Comparison of ENCODE assay signal across 9 cellular contexts in genomic region chr1:8427493-8427892, GRCh38.
A peak's percentile ranks its signal among the peaks of the same experiment; 100 is the strongest.
DNase-seq lines count a peak whose midpoint lies in the region; ATAC-seq, FAIRE-seq and TF ChIP-seq lines count a peak whose summit lies in the region.
"Had no signal": no experiment of that assay in that cellular context is flagged by ENCODE, and none has a peak within 500 bp of the region (broad histone marks: within the 10 kb centered on the region; RNA-seq: fewer than 3 reads in every experiment).

No MANE protein-coding gene starts in this region.

- no peak overlapping the region for H4K8ac ChIP-seq in mesenchymal stem cell (ENCODE audit: low read length)

- no peak overlapping the region for H2BK120ac ChIP-seq in mesenchymal stem cell (ENCODE audit: low read depth, low read length)

- H2BK5ac ChIP-seq in mesenchymal stem cell (ENCODE audit: low read depth, low read length, poor library complexity, severe bottlenecking) = no peak overlapping the region

- no peak overlapping the region for H3K4me3 ChIP-seq in SJCRH30
- H3K4me3 ChIP-seq in mesenchymal stem cell (ENCODE audit: insufficient read depth in 1 of 2, low read depth in 1 of 2, low read length in 2 of 2) = no peak overlapping the region
- no peak overlapping the region for H3K4me3 ChIP-seq in MG63

- FAIRE-seq in H54 (lab: Jason Lieb, UNC) = no peak

- no peak overlapping the region for H3K18ac ChIP-seq in mesenchymal stem cell (ENCODE audit: low read depth in 1 of 2, low read length in 2 of 2)

- H3K4me2 ChIP-seq in mesenchymal stem cell (ENCODE audit: low read length, poor library complexity, severe bottlenecking) = no peak overlapping the region

- no peak for TF ChIP-seq POLR2A in H54 (IDR thresholded peaks at IDR 0.05; ENCODE audit: low read depth, low read length)

- H4K91ac ChIP-seq in mesenchymal stem cell (ENCODE audit: low read length) = no peak overlapping the region

- WGBS in mesenchymal stem cell = 91% methylated on average over 5 of the region's 5 CpGs

- ATAC-seq in HG02970 (IDR thresholded peaks at IDR 0.05; ENCODE audit: low FRiP score, unreplicated experiment) = peak; percentile 41

- DNase-seq in NCI-H2171 treated with DMSO at 0.1 percent for 48 hours (lab: John Stamatoyannopoulos, UW) (peak; percentile 23), NCI-H2171 (lab: John Stamatoyannopoulos, UW) (no peak), SJCRH30 (peak; percentile 56 to 80), mesenchymal stem cell (peak; percentile 38), MG63 (no peak), H54 (ENCODE audit: insufficient read length, low spot score) (no peak), iPS-NIHi7 (ENCODE audit: extremely low spot score) (no peak)

- H3K27ac ChIP-seq in SJCRH30 = no peak overlapping the region
- no peak overlapping the region for H3K27ac ChIP-seq in mesenchymal stem cell (ENCODE audit: low read length, poor library complexity, severe bottlenecking)
- H3K27ac ChIP-seq: 22Rv1 had no signal

- H3K4ac ChIP-seq in mesenchymal stem cell (ENCODE audit: low read depth in 1 of 2, low read length in 2 of 2) = no peak overlapping the region

- no peak overlapping the region for H2AK5ac ChIP-seq in mesenchymal stem cell (ENCODE audit: low read length, severe bottlenecking)

- no peak overlapping the region for H3K14ac ChIP-seq in mesenchymal stem cell (ENCODE audit: low read length in 2 of 2)

- H3K9me3 ChIP-seq in SJCRH30 (replicated peaks) (no peaks in the 10 kb centered on the region), mesenchymal stem cell (ENCODE audit: control insufficient read depth, low read length) (no peaks in the 10 kb centered on the region), MG63 (no peaks in the 10 kb centered on the region)

- H3K36me3 ChIP-seq in SJCRH30 = no peaks in the 10 kb centered on the region
- H3K36me3 ChIP-seq in mesenchymal stem cell (ENCODE audit: control insufficient read depth in 1 of 2, insufficient read depth in 2 of 2, low read depth in 1 of 2, low read length in 2 of 2) = peaks cover 0 to 4% of the 10 kb centered on the region in 2 experiments
- H3K36me3 ChIP-seq in MG63 = no peaks in the 10 kb centered on the region

- H3K23ac ChIP-seq in mesenchymal stem cell (ENCODE audit: low read length in 2 of 2) = no peak overlapping the region

- no peak overlapping the region for H2BK12ac ChIP-seq in mesenchymal stem cell (ENCODE audit: low read length in 2 of 2)

- H2BK15ac ChIP-seq in mesenchymal stem cell (ENCODE audit: low read depth, poor library complexity, severe bottlenecking) = no peak overlapping the region

- peaks cover 28% of the 10 kb centered on the region for H3K79me1 ChIP-seq in mesenchymal stem cell (replicated peaks; ENCODE audit: low read length, poor library complexity, severe bottlenecking)

- no peak overlapping the region for H2AFZ ChIP-seq in mesenchymal stem cell (ENCODE audit: low read depth, low read length)

- peaks cover 13% of the 10 kb centered on the region for H3K4me1 ChIP-seq in SJCRH30
- peaks cover 12% of the 10 kb centered on the region for H3K4me1 ChIP-seq in mesenchymal stem cell (ENCODE audit: control insufficient read depth, insufficient read depth, low read depth, low read length)

- H3K27me3 ChIP-seq in SJCRH30 (no peaks in the 10 kb centered on the region), mesenchymal stem cell (ENCODE audit: control insufficient read depth in 1 of 2, insufficient read depth in 1 of 2, low read length in 2 of 2) (no peaks in the 10 kb centered on the region), MG63 (no peaks in the 10 kb centered on the region)

- no peak overlapping the region for H3K9ac ChIP-seq in mesenchymal stem cell (ENCODE audit: low read length)

Comparison
In these comparisons a context has a peak if more than half of its experiments do, and no peak if none do; other contexts are left out.
1. DNase-seq: peak in NCI-H2171 treated with DMSO at 0.1 percent for 48 hours (single experiment), SJCRH30 (2 of 2) and mesenchymal stem cell (single experiment); none in NCI-H2171 (single experiment), MG63 (single experiment), H54 (single experiment) and iPS-NIHi7 (single experiment).